Comparison of ENCODE assay signal across 11 cellular contexts in genomic region chr10:4947635-4948596, GRCh38. TPM values are rescaled to one million over a fixed set of nuclear protein-coding genes. Genes with fewer than 3 reads are reported as not detected.
DNase-seq lines count a peak whose midpoint lies in the region; ATAC-seq, FAIRE-seq and TF ChIP-seq lines count a peak whose summit lies in the region.
"Had no signal": no experiment of that assay in that cellular context is flagged by ENCODE, and none has a peak within 500 bp of the region (broad histone marks: within the 10 kb centered on the region; RNA-seq: fewer than 3 reads in every experiment).

No MANE protein-coding gene starts in this region.

- no peaks in the 10 kb centered on the region for H3K79me1 ChIP-seq in H1 (ENCODE audit: low read depth, low read length)

- 53% methylated on average over 5 of the region's 5 CpGs; no CpG with 5 or more reads in 1 of the 2 experiments for WGBS in H1 (ENCODE audit: extremely low coverage in 1 of 2, insufficient coverage in 1 of 2, insufficient read length in 1 of 2, insufficient replicate concordance in 2 of 2, low coverage in 1 of 2, low lambda C conversion rate in 2 of 2, missing lambda C conversion rate in 1 of 2), 2 experiments

- H3K4ac ChIP-seq in H1 (replicated peaks; ENCODE audit: insufficient read length, low read depth, low read length): no peak overlapping the region

- CTCF ChIA-PET in H1 (lab: Charles Lee; ENCODE audit: partially characterized antibody): interaction anchor here (0.7 to 2.9 kb wide), 3 partner anchors 34 to 160 kb away, joined by 3 to 14 read pairs (median 10); no protein-coding TSS in a partner anchor

- no peak overlapping the region for H4K91ac ChIP-seq in H1 (replicated peaks; ENCODE audit: insufficient read length, low read length)

- TF ChIP-seq CTCF in H1 (IDR thresholded peaks at IDR 0.05; ENCODE audit: control extremely low read depth in 1 of 3, insufficient read depth in 1 of 3, low read depth in 1 of 3, low read length in 3 of 3): no peak

- FAIRE-seq in H1 (lab: Jason Lieb, UNC): no peak
- FAIRE-seq: A204.1 had no signal

- no peak for DNase-seq in Right ventricle myocardium inferior (ENCODE audit: missing footprints)
- no peak for DNase-seq in cardiac septum (ENCODE audit: low spot score)
- DNase-seq in H1 (ENCODE audit: low read depth in 1 of 2, low spot score in 2 of 2): no peak
- DNase-seq in lung microvascular endothelial cell (ENCODE audit: low read depth in 2 of 2): peak; percentile 63 to 93
- no peak for DNase-seq in T-helper 2 cell

- no peak overlapping the region for H3K4me3 ChIP-seq in H1 (ENCODE audit: extremely low read depth in 1 of 4, insufficient read depth in 2 of 4, low read depth in 3 of 4, low read length in 4 of 4)

- no peak overlapping the region for H2BK20ac ChIP-seq in H1 (ENCODE audit: low read length)

- no peak overlapping the region for H2AFZ ChIP-seq in H1 (ENCODE audit: low read length)

- no peak overlapping the region for H3K27ac ChIP-seq in H1 (ENCODE audit: low read depth, low read length)
- H3K27ac ChIP-seq: neutrophil had no signal

- no peaks in the 10 kb centered on the region for H3K36me3 ChIP-seq in H1 (ENCODE audit: control insufficient read depth in 2 of 4, insufficient read depth in 4 of 4, low read length in 3 of 4)
- H3K36me3 ChIP-seq: neutrophil had no signal

- H3K18ac ChIP-seq in H1 (ENCODE audit: extremely low read depth, low read length): peak overlapping the region; percentile 21; the same call in 1 of the 2 replicates

- intact Hi-C loops in Right ventricle myocardium inferior (cut with DNase I) (loop anchor here (5.0 kb wide), 2 partner anchors 81 to 96 kb away; no protein-coding TSS in a partner anchor), cardiac septum (cut with DNase I) (loop anchor here (5.0 kb wide), 1 partner anchor 96 kb away; no protein-coding TSS in a partner anchor)

- no peak for TF ChIP-seq RAD21 in H1 (IDR thresholded peaks at IDR 0.05 in 1 of 2, conservative IDR thresholded peaks at IDR 0.05 in 1 of 2; ENCODE audit: low read depth in 2 of 2, low read length in 2 of 2)

- H2BK5ac ChIP-seq in H1 (ENCODE audit: low read depth, low read length): no peak overlapping the region

- peaks cover 3 to 21% (median 14%) of the 10 kb centered on the region in 4 experiments for H3K4me1 ChIP-seq in H1 (replicated peaks in 1 of 4; ENCODE audit: control insufficient read depth in 3 of 4, insufficient read depth in 4 of 4, low read length in 3 of 4)

- H2BK12ac ChIP-seq in H1 (ENCODE audit: low read depth, low read length): no peak overlapping the region

- no peaks in the 10 kb centered on the region for H3K23me2 ChIP-seq in H1 (ENCODE audit: low read depth, low read length)

- H2BK15ac ChIP-seq in H1 (ENCODE audit: low read length): no peak overlapping the region

- H3K14ac ChIP-seq in H1 (ENCODE audit: insufficient read length): no peak overlapping the region

- H2BK120ac ChIP-seq in H1 (replicated peaks; ENCODE audit: low read depth, low read length): no peak overlapping the region

- no peak overlapping the region for H3K56ac ChIP-seq in H1 (replicated peaks; ENCODE audit: insufficient read length, low read depth, low read length)

- TF ChIP-seq POLR2A in H1 (IDR thresholded peaks at IDR 0.05; ENCODE audit: control extremely low read depth in 1 of 2, low read depth in 2 of 2, low read length in 2 of 2): no peak

- no peaks in the 10 kb centered on the region for H4K20me1 ChIP-seq in H1 (replicated peaks in 1 of 2; ENCODE audit: control insufficient read depth in 1 of 2, insufficient read depth in 2 of 2, low read length in 2 of 2)

- no peak overlapping the region for H4K8ac ChIP-seq in H1 (ENCODE audit: extremely low read depth, insufficient read depth, low read length)

- H2AK5ac ChIP-seq in H1 (ENCODE audit: low read depth, low read length): no peak overlapping the region

- H4K5ac ChIP-seq in H1 (ENCODE audit: insufficient read length, low read depth, low read length): no peak overlapping the region

- no peak overlapping the region for H3K9ac ChIP-seq in H1 (replicated peaks in 1 of 4; ENCODE audit: extremely low read depth in 1 of 4, low read depth in 3 of 4, low read length in 3 of 4)

- POLR2A ChIA-PET in H1 (lab: Charles Lee; ENCODE audit: partially characterized antibody): no interaction called here

- no peaks in the 10 kb centered on the region for H3K79me2 ChIP-seq in H1 (ENCODE audit: control insufficient read depth in 1 of 2, insufficient read depth in 2 of 2, low read length in 2 of 2)

- no peak overlapping the region for H3K23ac ChIP-seq in H1 (ENCODE audit: insufficient read length)

- ATAC-seq in Right ventricle myocardium inferior (peak; percentile 93), GM21515 (IDR thresholded peaks at IDR 0.05; ENCODE audit: unreplicated experiment) (no peak), HG03342 (IDR thresholded peaks at IDR 0.05; ENCODE audit: unreplicated experiment) (no peak), HG03378 (IDR thresholded peaks at IDR 0.05; ENCODE audit: unreplicated experiment) (no peak)

- H3K27me3 ChIP-seq in H1 (replicated peaks in 1 of 4; ENCODE audit: control insufficient read depth in 3 of 4, extremely low read depth in 1 of 4, insufficient read depth in 3 of 4, low read length in 3 of 4): no peaks in the 10 kb centered on the region; a peak in 1 of 7 replicates
- H3K27me3 ChIP-seq: neutrophil had no signal

- H3K4me2 ChIP-seq in H1 (ENCODE audit: insufficient read depth in 1 of 2, low read depth in 2 of 2, low read length in 2 of 2): no peak overlapping the region

- no peak for TF ChIP-seq EP300 in H1 (IDR thresholded peaks at IDR 0.05; ENCODE audit: borderline replicate concordance in 1 of 2, low read depth in 2 of 2, low read length in 2 of 2)

- H3K9me3 ChIP-seq in H1 (ENCODE audit: insufficient read depth in 2 of 2, low read depth in 1 of 2, low read length in 1 of 2): no peaks in the 10 kb centered on the region
- H3K9me3 ChIP-seq: neutrophil had no signal

TF ChIP-seq in H1, 55 proteins besides CTCF, POLR2A, EP300 and RAD21:
- no peak for TF ChIP-seq YY1 (IDR thresholded peaks at IDR 0.05; ENCODE audit: low read depth, low read length)
- no peak for TF ChIP-seq SRF (IDR thresholded peaks at IDR 0.05; ENCODE audit: low read depth, low read length)
- no peak for TF ChIP-seq CEBPB (IDR thresholded peaks at IDR 0.05; ENCODE audit: low read depth, low read length)
- TF ChIP-seq SP1 (IDR thresholded peaks at IDR 0.05; ENCODE audit: low read depth, low read length): no peak
- TF ChIP-seq SIX5 (IDR thresholded peaks at IDR 0.05; ENCODE audit: low read depth, low read length): no peak
- TF ChIP-seq MAX (IDR thresholded peaks at IDR 0.05): no peak

RNA-seq across cellular contexts. Expression of gene AKR1C1, which starts 15.3 kb away (rescaled TPM):
- total RNA-seq in Right ventricle myocardium inferior (39.6 TPM), cardiac septum (14.2 TPM), lung microvascular endothelial cell (8.7 and 18.7 TPM in 2 replicates)
- total RNA-seq in H1 (2021; fragmentation: NEBNext Ultra II Directional; extraction: Animal tissue kit (Norgen Biotek cat#: 25700)): 1.4 and 2.3 TPM in 2 replicates
- 2.1 and 3.1 TPM in 2 replicates for polyA plus RNA-seq in H1 (2011; rRNA removed)
- polyA plus RNA-seq in H1 (2011; cell fraction: cytosol; rRNA removed): 3.3 TPM
- polyA plus RNA-seq in H1 (2011; cell fraction: nucleus; rRNA removed): 4.4 TPM
- polyA plus RNA-seq in H1 (2012, experiment 1 of 2): 2.2 to 2.7 TPM (median 2.4 TPM) in 4 replicates
- polyA plus RNA-seq in H1 (2012, experiment 2 of 2): 0.79 TPM
- polyA plus RNA-seq in H1 (2013, experiment 1 of 2): 1.9 TPM
- 2.5 TPM for polyA plus RNA-seq in H1 (2013, experiment 2 of 2)
- polyA minus RNA-seq in H1 (2011; rRNA and poly(A)+ RNA removed): 1.8 and 2.6 TPM in 2 replicates
- polyA minus RNA-seq in H1 (2011; cell fraction: cytosol; rRNA and poly(A)+ RNA removed): 0.37 TPM
- 5.3 TPM for polyA minus RNA-seq in H1 (2011; cell fraction: nucleus; rRNA and poly(A)+ RNA removed)

RNA-seq across cellular contexts. Expression of gene AKR1C2, which starts 55.7 kb away (rescaled TPM):
- total RNA-seq in Right ventricle myocardium inferior (29.7 TPM), cardiac septum (8.5 TPM), lung microvascular endothelial cell (11.1 and 15.3 TPM in 2 replicates)
- 1.0 and 1.2 TPM in 2 replicates for total RNA-seq in H1 (2021; fragmentation: NEBNext Ultra II Directional; extraction: Animal tissue kit (Norgen Biotek cat#: 25700))
- 0.50 and 0.77 TPM in 2 replicates for polyA plus RNA-seq in H1 (2011; rRNA removed)
- 0.61 TPM for polyA plus RNA-seq in H1 (2011; cell fraction: cytosol; rRNA removed)
- 1.0 TPM for polyA plus RNA-seq in H1 (2011; cell fraction: nucleus; rRNA removed)
- polyA plus RNA-seq in H1 (2012, experiment 1 of 2): 0.47 to 1.3 TPM (median 0.90 TPM) in 4 replicates
- polyA plus RNA-seq in H1 (2012, experiment 2 of 2): 0.50 TPM
- 0.99 TPM for polyA plus RNA-seq in H1 (2013, experiment 1 of 2)
- polyA plus RNA-seq in H1 (2013, experiment 2 of 2): 0.83 TPM
- polyA minus RNA-seq in H1 (2011; rRNA and poly(A)+ RNA removed): 0.44 TPM in 1 of 2 replicates, not detected in the other
- polyA minus RNA-seq in H1 (2011; cell fraction: cytosol; rRNA and poly(A)+ RNA removed): not detected
- 0.60 TPM for polyA minus RNA-seq in H1 (2011; cell fraction: nucleus; rRNA and poly(A)+ RNA removed)
- total RNA-seq: T-helper 2 cell treated with Interferon-gamma antibody and Interleukin-4, amounts not matched to agents 100 ng/mL and 5 ng/mL, for 36 hours had no signal

Comparison
In these comparisons a context has a peak if more than half of its experiments do, and no peak if none do; other contexts are left out.
1. DNase-seq: peak in lung microvascular endothelial cell (2 of 2); none in Right ventricle myocardium inferior (single experiment), cardiac septum (single experiment), H1 (0 of 2) and T-helper 2 cell (0 of 5).